In genomic region chr13:27425918-27426630, GRCh38 we compare ENCODE assay signal across 8 cellular contexts. TPM values are rescaled to one million over a fixed set of nuclear protein-coding genes. Genes with fewer than 3 reads are reported as not detected.
DNase-seq lines count a peak whose midpoint lies in the region; ATAC-seq, FAIRE-seq and TF ChIP-seq lines count a peak whose summit lies in the region.

No MANE protein-coding gene starts in this region.

- no peak overlapping the region for H2AK5ac ChIP-seq in neuronal stem cell (ENCODE audit: low read depth, low read length)

- no peak overlapping the region for H2BK120ac ChIP-seq in neuronal stem cell (ENCODE audit: low read depth, low read length)

- H3K4me3 ChIP-seq in foreskin fibroblast (ENCODE audit: low read depth in 1 of 2, low read length in 2 of 2) (peak overlapping the region; percentile 72 to 84), neuronal stem cell (ENCODE audit: low read length in 2 of 2) (peak overlapping the region in 1 of 2 donors; percentile 96), testis (peak overlapping the region in 1 of 2 donors; percentile 90)

- H3K36me3 ChIP-seq in neuronal stem cell (replicated peaks in 1 of 2; ENCODE audit: control insufficient read depth in 2 of 2, insufficient read depth in 2 of 2, low read length in 2 of 2): peaks cover 12 to 49% of the 10 kb centered on the region in 2 donors
- H3K36me3 ChIP-seq in testis (ENCODE audit: low read depth, missing control alignments): no peaks in the 10 kb centered on the region

- no peak overlapping the region for H2BK12ac ChIP-seq in neuronal stem cell (ENCODE audit: low read length)

- H3K9ac ChIP-seq in neuronal stem cell (ENCODE audit: low read depth, low read length, poor library complexity): peak overlapping the region; percentile 5

- peak; percentile 72 for DNase-seq in COR-L47 (lab: John Stamatoyannopoulos, UW)
- DNase-seq in HTR-8/SVneo (ENCODE audit: insufficient read length, low spot score): peak; percentile 48
- peak; percentile 82 for DNase-seq in RPMI7951 (ENCODE audit: low read depth)
- DNase-seq in activated T-helper 9 cell treated with anti-CD3 and anti-CD28 coated beads, Interleukin-2, amount 50 U/mL, for 16 hours (ENCODE audit: low read depth): peak; percentile 65
- DNase-seq in foreskin fibroblast: peak; percentile 70 to 82
- DNase-seq in neuronal stem cell (ENCODE audit: low spot score): no peak
- peak; percentile 66 for DNase-seq in testis

- H3K9me3 ChIP-seq in neuronal stem cell (replicated peaks in 1 of 2; ENCODE audit: control insufficient read depth in 2 of 2, insufficient read depth in 1 of 2, low read depth in 1 of 2, low read length in 2 of 2) (no peaks in the 10 kb centered on the region), testis (no peaks in the 10 kb centered on the region)

- H3K4ac ChIP-seq in neuronal stem cell (ENCODE audit: low read length): no peak overlapping the region

- WGBS in neuronal stem cell (ENCODE audit: extremely low coverage in 2 of 2, insufficient read length in 2 of 2, insufficient replicate concordance in 1 of 2), 2 donors: no CpG with 5 or more reads among the region's 17 CpGs
- 45 to 47% methylated on average over 16 to 17 of the region's 17 CpGs for WGBS in testis, 2 donors

- H3K18ac ChIP-seq in neuronal stem cell (ENCODE audit: low read length): no peak overlapping the region

- H4K8ac ChIP-seq in neuronal stem cell (ENCODE audit: low read depth, low read length): no peak overlapping the region

- no peak overlapping the region for H2BK15ac ChIP-seq in neuronal stem cell (ENCODE audit: low read length)

- no peak overlapping the region for H3K14ac ChIP-seq in neuronal stem cell (ENCODE audit: low read length)

- H2BK5ac ChIP-seq in neuronal stem cell (ENCODE audit: low read length): no peak overlapping the region

- no peak for FAIRE-seq in HTR-8/SVneo (lab: Jason Lieb, UNC)

- H3K4me1 ChIP-seq in neuronal stem cell (ENCODE audit: control insufficient read depth in 2 of 2, insufficient read depth in 1 of 2, low read depth in 1 of 2, low read length in 2 of 2) (peaks cover 15 to 16% of the 10 kb centered on the region in 2 donors), testis (peaks cover 19% of the 10 kb centered on the region)

- peak; percentile 35 for TF ChIP-seq CTCF in foreskin fibroblast (IDR thresholded peaks at IDR 0.05; ENCODE audit: low read depth, low read length)
- TF ChIP-seq CTCF in testis (IDR thresholded peaks at IDR 0.05): no peak

- intact Hi-C loops in testis (cut with DNase I; ENCODE audit: low total_unique reads): no loop called here

- no peak overlapping the region for H2AFZ ChIP-seq in neuronal stem cell (ENCODE audit: low read length)

- H3K27me3 ChIP-seq in neuronal stem cell (ENCODE audit: control insufficient read depth in 3 of 3, insufficient read depth in 3 of 3, low read depth in 1 of 3, low read length in 3 of 3) (peaks cover 0 to 21% (median 0%) of the 10 kb centered on the region in 3 experiments), testis (no peaks in the 10 kb centered on the region)

- H3K23ac ChIP-seq in neuronal stem cell (ENCODE audit: low read depth, low read length, poor library complexity): no peak overlapping the region

- H4K91ac ChIP-seq in neuronal stem cell (ENCODE audit: low read depth, low read length, poor library complexity): no peak overlapping the region

- TF ChIP-seq POLR2A in testis (IDR thresholded peaks at IDR 0.05): no peak

- no peak overlapping the region for H3K27ac ChIP-seq in neuronal stem cell (replicated peaks; ENCODE audit: low read length)
- H3K27ac ChIP-seq in testis: peak overlapping the region in 1 of 2 donors; percentile 78

- H3K4me2 ChIP-seq in neuronal stem cell (ENCODE audit: insufficient read depth, low read length, poor library complexity, severe bottlenecking): peak overlapping the region; percentile 83

- peak; percentile 57 for ATAC-seq in GM21367 (IDR thresholded peaks at IDR 0.05; ENCODE audit: unreplicated experiment)

- H3K79me1 ChIP-seq in neuronal stem cell (ENCODE audit: low read depth, low read length): peaks cover 5% of the 10 kb centered on the region

RNA-seq across cellular contexts. Expression of gene GTF3A, which starts 1.7 kb away (rescaled TPM):
- 168 and 185 TPM in 2 replicates for total RNA-seq in RPMI7951 (2014; rRNA removed; shearing (Covaris generic))
- 99.1 TPM for polyA plus RNA-seq in neuronal stem cell (2013, experiment 1 of 2)
- polyA plus RNA-seq in neuronal stem cell (2013, experiment 2 of 2): 101 TPM
- 10 to 100 TPM; 73.2 to 75.7 TPM for total RNA-seq in testis
- 82.6 TPM for polyA plus RNA-seq in testis (ENCODE audit: insufficient read depth, low read depth, low replicate concordance)

RNA-seq across cellular contexts. Expression of gene MTIF3, which starts 24.3 kb away (rescaled TPM):
- 64.7 and 83.4 TPM in 2 replicates for total RNA-seq in RPMI7951 (2014; rRNA removed; shearing (Covaris generic))
- polyA plus RNA-seq in neuronal stem cell (2013, experiment 1 of 2): 80.3 TPM
- 80.7 TPM for polyA plus RNA-seq in neuronal stem cell (2013, experiment 2 of 2)
- total RNA-seq in testis: 100 to 1,000 TPM in 1 of 2 donors, 10 to 100 TPM in 1; 87.6 to 141 TPM
- 94.2 TPM for polyA plus RNA-seq in testis (ENCODE audit: insufficient read depth, low read depth, low replicate concordance)
